24 cellular contexts compared by ENCODE assay signal in the genomic region with DNA sequence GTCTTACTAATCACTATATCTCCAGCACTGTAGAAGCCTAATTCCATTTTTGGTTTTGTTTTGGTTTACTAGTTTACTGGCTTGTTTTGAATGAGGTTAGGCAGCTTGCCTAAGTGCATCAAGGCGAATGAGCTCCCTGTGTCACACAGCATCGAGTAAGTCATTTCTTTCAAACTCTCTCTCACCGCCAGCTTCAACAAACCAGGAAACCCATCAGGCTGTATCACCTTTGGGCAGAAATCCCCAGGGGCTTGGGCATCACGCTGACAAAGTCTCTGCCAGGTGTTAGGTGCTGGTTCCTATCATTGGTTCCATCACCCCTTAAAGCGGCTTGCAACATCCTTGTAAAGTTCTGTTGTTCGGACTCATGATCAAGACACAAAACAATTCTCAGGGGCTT.
"Had no signal": no experiment of that assay in that cellular context is flagged by ENCODE, and none has a peak within 500 bp of the region (broad histone marks: within the 10 kb centered on the region; RNA-seq: fewer than 3 reads in every experiment).

No MANE protein-coding gene starts in this region.

- H3K36me3 ChIP-seq: neural progenitor cell, ovary, right lobe of liver, sigmoid colon, stomach, thoracic aorta, thyroid gland, transverse colon, upper lobe of right lung, uterus had no signal

- H3K9ac ChIP-seq: neural progenitor cell, parathyroid adenoma had no signal

- FAIRE-seq: small intestine had no signal

- DNase-seq: natural killer cell; occipital lobe; ovary; posterior cingulate gyrus; psoas muscle; right cardiac atrium; right lobe of liver; sigmoid colon; small intestine; stimulated activated CD4-positive, alpha-beta T cell treated with anti-CD3 and anti-CD28 coated beads, Interleukin-15, amount 100 ng/mL, for 24 hours; stimulated activated CD4-positive, alpha-beta T cell treated with anti-CD3 and anti-CD28 coated beads, Interleukin-2, amount 100 ng/mL, for 24 hours; stimulated activated CD4-positive, alpha-beta T cell treated with anti-CD3 and anti-CD28 coated beads, Interleukin-2, amount 100 ng/mL, for 48 hours; stimulated activated CD4-positive, alpha-beta T cell treated with anti-CD3 and anti-CD28 coated beads, Interleukin-4, amount 100 ng/mL, for 24 hours; stimulated activated naive B cell treated with anti-CD40 and anti-IgM and Interleukin-4, amounts not matched to agents 10 μg/mL and 1 μg/mL and 100 μg/mL, for 72 hours; stimulated activated naive CD4-positive, alpha-beta T cell treated with Interleukin-2 at 50 U/mL for 16 hours; stomach; thyroid gland; transverse colon; upper lobe of right lung; uterus had no signal

- H3K4me1 ChIP-seq: neural progenitor cell, parathyroid adenoma, psoas muscle, right lobe of liver, sigmoid colon, stomach, thyroid gland, transverse colon, upper lobe of right lung, uterus had no signal

- H3K27ac ChIP-seq: neural progenitor cell, ovary, parathyroid adenoma, psoas muscle, right lobe of liver, sigmoid colon, stomach, thoracic aorta, thyroid gland, transverse colon, upper lobe of right lung, uterus had no signal

- ATAC-seq: natural killer cell; psoas muscle; right cardiac atrium; right lobe of liver; stimulated activated effector memory CD8-positive, alpha-beta T cell treated with anti-CD3 and anti-CD28 coated beads, Interleukin-12 subunit alpha, Interleukin-12 subunit beta, amount 100 ng/mL, for 72 hours; stimulated activated naive B cell treated with anti-CD40 and anti-IgM and Interleukin-4, amounts not matched to agents 10 μg/mL and 1 μg/mL and 100 μg/mL, for 72 hours; upper lobe of right lung had no signal

- H3K4me3 ChIP-seq: neural progenitor cell, ovary, psoas muscle, right lobe of liver, sigmoid colon, stomach, thoracic aorta, thyroid gland, transverse colon, upper lobe of right lung, uterus had no signal

- H3K9me3 ChIP-seq: ovary, psoas muscle, right lobe of liver, sigmoid colon, stomach, thoracic aorta, thyroid gland, transverse colon, upper lobe of right lung, uterus had no signal
